ENCODE assay signal across 21 cellular contexts in genomic region chr12:130668286-130669204, GRCh38. TPM values are rescaled to one million over a fixed set of nuclear protein-coding genes. Genes with fewer than 3 reads are reported as not detected.
"Had no signal": no experiment of that assay in that cellular context is flagged by ENCODE, and none has a peak within 500 bp of the region (broad histone marks: within the 10 kb centered on the region; RNA-seq: fewer than 3 reads in every experiment).

No MANE protein-coding gene starts in this region.

- H3K4me2 ChIP-seq: hepatocyte had no signal

- FAIRE-seq: kidney had no signal

- DNase-seq: effector memory CD8-positive, alpha-beta T cell; esophagus squamous epithelium; foreskin fibroblast; kidney; left cardiac atrium; left ventricle myocardium inferior; lower lobe of right lung; midbrain; sigmoid colon; stimulated activated CD4-positive, alpha-beta T cell treated with anti-CD3 and anti-CD28 coated beads, Interleukin-12 subunit alpha, Interleukin-12 subunit beta, amount 100 ng/mL, for 4 hours; stimulated activated naive CD4-positive, alpha-beta T cell; thyroid gland; upper lobe of left lung; uterus had no signal

- H3K4me3 ChIP-seq: esophagus squamous epithelium, gastroesophageal sphincter, hepatocyte, left ventricle myocardium inferior, lower lobe of right lung, right atrium auricular region, sigmoid colon, skin epidermis, thyroid gland, upper lobe of left lung, uterus had no signal

- H3K79me2 ChIP-seq: hepatocyte had no signal

- H3K27ac ChIP-seq: epithelial cell of prostate, esophagus squamous epithelium, gastroesophageal sphincter, hepatocyte, left ventricle myocardium inferior, lower lobe of right lung, neutrophil, right atrium auricular region, sigmoid colon, skin epidermis, thyroid gland, upper lobe of left lung, uterus had no signal

- H2AFZ ChIP-seq: hepatocyte had no signal

- H3K9me3 ChIP-seq: neutrophil, thyroid gland, uterus had no signal

- H3K27me3 ChIP-seq: esophagus squamous epithelium, gastroesophageal sphincter, hepatocyte, neutrophil, right atrium auricular region, sigmoid colon, thyroid gland, upper lobe of left lung, uterus had no signal

- H3K4me1 ChIP-seq: gastroesophageal sphincter, left ventricle myocardium inferior, lower lobe of right lung, right atrium auricular region, sigmoid colon, thyroid gland, upper lobe of left lung, uterus had no signal

- ATAC-seq: effector memory CD8-positive, alpha-beta T cell; gastroesophageal sphincter; left cardiac atrium; lower lobe of right lung; natural killer cell treated with Interleukin-12 subunit alpha and Interleukin-12 subunit beta and Interleukin-15 and Interleukin-18, amount 100 ng/mL, for 72 hours had no signal

- H3K36me3 ChIP-seq: esophagus squamous epithelium, gastroesophageal sphincter, left ventricle myocardium inferior, lower lobe of right lung, neutrophil, right atrium auricular region, sigmoid colon, thyroid gland, upper lobe of left lung, uterus had no signal

RNA-seq across cellular contexts. Expression of gene RIMBP2, which starts 47.6 kb away (rescaled TPM):
- total RNA-seq: left ventricle myocardium inferior; natural killer cell treated with Interleukin-12 subunit alpha and Interleukin-12 subunit beta and Interleukin-15 and Interleukin-18, amount 100 ng/mL, for 72 hours had no signal
